ENCODE assay signal across 8 cellular contexts in the genomic region with DNA sequence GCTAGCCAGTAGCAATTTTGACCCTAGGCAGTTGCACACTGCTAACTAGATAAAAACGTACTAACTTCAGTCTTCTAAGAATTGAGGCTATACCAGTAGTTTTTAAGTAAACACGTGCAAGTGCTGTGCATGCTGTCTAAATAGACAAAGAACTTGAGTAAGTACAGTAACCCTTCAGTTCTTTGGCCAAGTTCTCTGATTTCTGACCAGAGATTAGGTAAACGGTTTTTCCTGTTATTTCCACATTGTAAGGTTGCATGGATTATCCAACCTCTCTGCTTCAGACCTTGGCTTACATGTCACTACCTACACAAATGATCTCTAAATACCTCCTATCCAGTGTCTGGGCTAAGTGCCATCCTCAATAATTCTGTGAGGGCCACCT. TPM values are rescaled to one million over a fixed set of nuclear protein-coding genes. Genes with fewer than 3 reads are reported as not detected.
DNase-seq lines count a peak whose midpoint lies in the region; ATAC-seq and TF ChIP-seq lines count a peak whose summit lies in the region.

No MANE protein-coding gene starts in this region.

- ATAC-seq in psoas muscle (no peak), GM19328 (IDR thresholded peaks at IDR 0.05; ENCODE audit: unreplicated experiment) (no peak), GM18502 (IDR thresholded peaks at IDR 0.05; ENCODE audit: poor library complexity, unreplicated experiment) (no peak)

- H3K4me1 ChIP-seq in SJCRH30 (no peaks in the 10 kb centered on the region; the same call in 1 of the 2 replicates), fibroblast of lung (ENCODE audit: control insufficient read depth, extremely low read depth, insufficient read depth, low read length) (peaks cover 3% of the 10 kb centered on the region), psoas muscle (peaks cover 12% of the 10 kb centered on the region), thyroid gland (peaks cover 15 to 17% of the 10 kb centered on the region in 2 donors)

- peak overlapping the region; percentile 60 for H2AFZ ChIP-seq in fibroblast of lung (ENCODE audit: low read length)

- H3K4me2 ChIP-seq in fibroblast of lung (ENCODE audit: extremely low read depth, insufficient read depth, low read length) = peak overlapping the region; percentile 87

- H3K36me3 ChIP-seq in SJCRH30 (no peaks in the 10 kb centered on the region), fibroblast of lung (ENCODE audit: control insufficient read depth, insufficient read depth, low read length) (peaks cover 2% of the 10 kb centered on the region), psoas muscle (ENCODE audit: insufficient read depth in 1 of 2, low read depth in 1 of 2) (no peaks in the 10 kb centered on the region), thyroid gland (no peaks in the 10 kb centered on the region)

- WGBS in psoas muscle, 3 donors = 6 to 10% (median 6%) methylated on average over 3 of the region's 3 CpGs
- WGBS in thyroid gland, 2 donors = 3 to 5% methylated on average over 3 of the region's 3 CpGs

- peak overlapping the region; percentile 68 for H3K4me3 ChIP-seq in GM12865 (ENCODE audit: low read depth, low read length)
- peak overlapping the region; percentile 76 for H3K4me3 ChIP-seq in SJCRH30
- H3K4me3 ChIP-seq in fibroblast of lung (replicated peaks in 1 of 4; ENCODE audit: control extremely low read depth in 1 of 4, insufficient read depth in 1 of 4, low read depth in 3 of 4, low read length in 4 of 4) = peak overlapping the region; percentile 45 to 80 (median 64)
- peak overlapping the region; percentile 83 for H3K4me3 ChIP-seq in psoas muscle
- peak overlapping the region in 1 of 3 donors; percentile 52 for H3K4me3 ChIP-seq in thyroid gland (replicated peaks in 1 of 3)

- no peaks in the 10 kb centered on the region for H4K20me1 ChIP-seq in fibroblast of lung (ENCODE audit: control insufficient read depth, extremely low read depth, insufficient read depth, low read length)

- no peak overlapping the region for H3K9ac ChIP-seq in fibroblast of lung (ENCODE audit: insufficient read depth, low read length)

- no peak for TF ChIP-seq POLR2A in thyroid gland (IDR thresholded peaks at IDR 0.05)

- peaks cover 12% of the 10 kb centered on the region for H3K79me2 ChIP-seq in fibroblast of lung (ENCODE audit: control insufficient read depth, insufficient read depth, low read length)

- intact Hi-C loops in psoas muscle (cut with DNase I) (loop anchor here (2.0 to 5.0 kb wide), 3 partner anchors 171 to 250 kb away; a partner anchor contains a TSS), thyroid gland (cut with DNase I) (loop anchor here (1.0 to 10.0 kb wide), 2 partner anchors 173 to 249 kb away; a partner anchor contains a TSS)

- no peak for TF ChIP-seq CTCF in GM12865 (IDR thresholded peaks at IDR 0.05; ENCODE audit: insufficient read depth, low read depth, low read length, missing control alignments)
- no peak for TF ChIP-seq CTCF in fibroblast of lung (conservative IDR thresholded peaks at IDR 0.05 in 1 of 2, IDR thresholded peaks at IDR 0.05 in 1 of 2; ENCODE audit: low read depth in 1 of 2, low read length in 2 of 2)
- no peak for TF ChIP-seq CTCF in psoas muscle (IDR thresholded peaks at IDR 0.05)
- peak in 1 of 6 experiments; percentile 15 for TF ChIP-seq CTCF in thyroid gland (IDR thresholded peaks at IDR 0.05)

- H3K27ac ChIP-seq in SJCRH30 = no peak overlapping the region
- H3K27ac ChIP-seq in fibroblast of lung (ENCODE audit: insufficient read depth, low read length) = peak overlapping the region; percentile 16
- H3K27ac ChIP-seq in psoas muscle = no peak overlapping the region
- H3K27ac ChIP-seq in thyroid gland = peak overlapping the region in 1 of 3 donors; percentile 8

- H3K9me3 ChIP-seq in SJCRH30 (replicated peaks) (no peaks in the 10 kb centered on the region), fibroblast of lung (ENCODE audit: control insufficient read depth, insufficient read depth, low read depth, low read length) (no peaks in the 10 kb centered on the region), psoas muscle (no peaks in the 10 kb centered on the region), thyroid gland (no peaks in the 10 kb centered on the region)

- DNase-seq in GM12865 (ENCODE audit: low read depth) (no peak), SJCRH30 (no peak), fibroblast of lung (ENCODE audit: low read depth in 2 of 2) (no peak), psoas muscle (no peak), DMS53 (lab: John Stamatoyannopoulos, UW) (no peak), thyroid gland (no peak)

- H3K27me3 ChIP-seq in SJCRH30 (no peaks in the 10 kb centered on the region), fibroblast of lung (ENCODE audit: control insufficient read depth, insufficient read depth, low read length) (no peaks in the 10 kb centered on the region), psoas muscle (ENCODE audit: insufficient read depth in 3 of 3, low read length in 2 of 3) (no peaks in the 10 kb centered on the region), thyroid gland (no peaks in the 10 kb centered on the region)

RNA-seq across cellular contexts. Expression of a gene that starts 0.9 kb away (rescaled TPM):
- 15.7 and 18.8 TPM in 2 replicates for total RNA-seq in SJCRH30 (2014; rRNA removed; shearing (Covaris generic))
- total RNA-seq in fibroblast of lung = 8.2 and 12.4 TPM in 2 replicates
- 15.9 and 18.5 TPM in 2 replicates for polyA plus RNA-seq in fibroblast of lung
- 13.9 and 15.2 TPM in 2 replicates for polyA plus RNA-seq in fibroblast of lung (2012)
- 9.6 and 12.1 TPM in 2 replicates for polyA minus RNA-seq in fibroblast of lung (ENCODE audit: low replicate concordance)
- 1 to 10 TPM; 1.8 to 3.5 (median 2.3) TPM for total RNA-seq in psoas muscle
- 1 to 10 TPM in 2 of 3 donors, under 1 TPM in 1; 0.86 to 2.1 (median 1.5) TPM for polyA plus RNA-seq in psoas muscle
- total RNA-seq in thyroid gland = 10 to 100 TPM in 3 of 4 donors, 1 to 10 TPM in 1; 9.8 to 14.6 (median 13.9) TPM
